Comparison of ENCODE assay signal across 23 cellular contexts in genomic region chr5:156589104-156589858, GRCh38.
DNase-seq lines count a peak whose midpoint lies in the region; ATAC-seq and TF ChIP-seq lines count a peak whose summit lies in the region.
"Had no signal": no experiment of that assay in that cellular context is flagged by ENCODE, and none has a peak within 500 bp of the region (broad histone marks: within the 10 kb centered on the region; RNA-seq: fewer than 3 reads in every experiment).

No MANE protein-coding gene starts in this region.

- ATAC-seq in Right ventricle myocardium superior (ENCODE audit: poor library complexity): no peak
- no peak for ATAC-seq in naive thymus-derived CD4-positive, alpha-beta T cell
- ATAC-seq in CD8-positive, alpha-beta T cell: no peak
- ATAC-seq in HG03469 (IDR thresholded peaks at IDR 0.05; ENCODE audit: unreplicated experiment): no peak
- ATAC-seq: HCT116 had no signal

- no peak overlapping the region for H3K27ac Mint-ChIP-seq in naive thymus-derived CD4-positive, alpha-beta T cell
- H3K27ac Mint-ChIP-seq in CD8-positive, alpha-beta T cell: no peak overlapping the region

- POLR2A ChIA-PET in naive thymus-derived CD4-positive, alpha-beta T cell (lab: Charles Lee): no interaction called here
- POLR2A ChIA-PET in CD8-positive, alpha-beta T cell (lab: Charles Lee): no interaction called here

- TF ChIP-seq CTCF in left ventricle myocardium inferior (IDR thresholded peaks at IDR 0.05; ENCODE audit: borderline replicate concordance): no peak
- TF ChIP-seq CTCF in CD8-positive, alpha-beta T cell (IDR thresholded peaks at IDR 0.05): no peak

- H3K4me3 Mint-ChIP-seq in naive thymus-derived CD4-positive, alpha-beta T cell: no peak overlapping the region
- no peak overlapping the region for H3K4me3 Mint-ChIP-seq in CD8-positive, alpha-beta T cell

- no peaks in the 10 kb centered on the region for H3K36me3 Mint-ChIP-seq in naive thymus-derived CD4-positive, alpha-beta T cell
- no peaks in the 10 kb centered on the region for H3K36me3 Mint-ChIP-seq in CD8-positive, alpha-beta T cell

- H3K4me1 ChIP-seq in left ventricle myocardium inferior: peaks cover 56% of the 10 kb centered on the region
- no peaks in the 10 kb centered on the region for H3K4me1 ChIP-seq in naive thymus-derived CD4-positive, alpha-beta T cell (ENCODE audit: control insufficient read depth in 2 of 2, insufficient read depth in 2 of 2, low read length in 2 of 2)
- no peaks in the 10 kb centered on the region for H3K4me1 ChIP-seq in CD8-positive, alpha-beta T cell (ENCODE audit: insufficient read depth, low read length)

- no peaks in the 10 kb centered on the region for H3K27me3 ChIP-seq in left ventricle myocardium inferior (ENCODE audit: low read depth)
- no peaks in the 10 kb centered on the region for H3K27me3 ChIP-seq in naive thymus-derived CD4-positive, alpha-beta T cell (ENCODE audit: control insufficient read depth in 2 of 2, insufficient read depth in 2 of 2, low read length in 2 of 2)
- H3K27me3 ChIP-seq in CD8-positive, alpha-beta T cell (ENCODE audit: insufficient read depth, low read length): no peaks in the 10 kb centered on the region
- H3K27me3 ChIP-seq: MG63 had no signal

- H3K9me3 Mint-ChIP-seq in naive thymus-derived CD4-positive, alpha-beta T cell: no peaks in the 10 kb centered on the region
- no peaks in the 10 kb centered on the region for H3K9me3 Mint-ChIP-seq in CD8-positive, alpha-beta T cell

- in situ Hi-C loops in ACHN (cut with HindIII; ENCODE audit: low pct_ligation_motif_present, low pct_unique_long_range_greater_than_20kb, low sequenced_read_pairs): no loop called here

- H3K36me3 ChIP-seq in left ventricle myocardium inferior: peaks cover 8% of the 10 kb centered on the region
- H3K36me3 ChIP-seq in naive thymus-derived CD4-positive, alpha-beta T cell (ENCODE audit: control insufficient read depth in 2 of 3, insufficient read depth in 3 of 3, low read length in 3 of 3): no peaks in the 10 kb centered on the region
- H3K36me3 ChIP-seq in CD8-positive, alpha-beta T cell (ENCODE audit: insufficient read depth, low read length): no peaks in the 10 kb centered on the region
- H3K36me3 ChIP-seq: MG63 had no signal

- DNase-seq in left ventricle myocardium inferior: no peak
- DNase-seq in Right ventricle myocardium superior: no peak
- DNase-seq in caudate nucleus (lab: John Stamatoyannopoulos, UW): no peak
- peak; percentile 7 for DNase-seq in left kidney (ENCODE audit: low read depth, low spot score)
- DNase-seq in naive thymus-derived CD4-positive, alpha-beta T cell: no peak
- DNase-seq in CD8-positive, alpha-beta T cell: no peak
- DNase-seq in ACHN: no peak
- DNase-seq: AML-193, DMS53, GDM1, GOT3, Kasumi-1, MG63, NCI-H187, NCI-H748 treated with DMSO at 0.1 percent for 48 hours, PC-9, RPMI8226, SHP77 treated with DMSO at 0.1 percent for 48 hours, SK-N-SH had no signal

- H3K9me3 ChIP-seq in left ventricle myocardium inferior (replicated peaks): no peaks in the 10 kb centered on the region
- no peaks in the 10 kb centered on the region for H3K9me3 ChIP-seq in naive thymus-derived CD4-positive, alpha-beta T cell (ENCODE audit: control insufficient read depth in 2 of 3, low read length in 3 of 3)
- no peaks in the 10 kb centered on the region for H3K9me3 ChIP-seq in CD8-positive, alpha-beta T cell (ENCODE audit: low read length)
- H3K9me3 ChIP-seq: MG63, SK-N-SH had no signal

- peak overlapping the region; percentile 30 for H3K27ac ChIP-seq in left ventricle myocardium inferior (replicated peaks)
- H3K27ac ChIP-seq in caudate nucleus (ENCODE audit: low read depth, low read length): peak overlapping the region; percentile 91
- no peak overlapping the region for H3K27ac ChIP-seq in naive thymus-derived CD4-positive, alpha-beta T cell (ENCODE audit: low read depth, low read length)
- H3K27ac ChIP-seq in CD8-positive, alpha-beta T cell (ENCODE audit: low read depth, low read length): no peak overlapping the region
- H3K27ac ChIP-seq: 22Rv1, C4-2B, PC-9 had no signal

- peaks cover 30 to 56% (median 42%) of the 10 kb centered on the region in 5 donors for H3K27me3 Mint-ChIP-seq in naive thymus-derived CD4-positive, alpha-beta T cell
- peaks cover 18% of the 10 kb centered on the region for H3K27me3 Mint-ChIP-seq in CD8-positive, alpha-beta T cell (ENCODE audit: low read depth)

- intact Hi-C loops in left ventricle myocardium inferior (cut with micrococcal nuclease) (no loop called here), Right ventricle myocardium superior (cut with DNase I) (no loop called here)
- intact Hi-C loops in naive thymus-derived CD4-positive, alpha-beta T cell (cut with micrococcal nuclease): no loop called here
- intact Hi-C loops in CD8-positive, alpha-beta T cell (cut with DNase I, micrococcal nuclease): no loop called here

- H3K4me3 ChIP-seq in left ventricle myocardium inferior: no peak overlapping the region
- no peak overlapping the region for H3K4me3 ChIP-seq in naive thymus-derived CD4-positive, alpha-beta T cell (ENCODE audit: low read length)
- no peak overlapping the region for H3K4me3 ChIP-seq in CD8-positive, alpha-beta T cell (ENCODE audit: low read depth, low read length)
- H3K4me3 ChIP-seq: MG63, PC-9 had no signal

- CTCF ChIA-PET in naive thymus-derived CD4-positive, alpha-beta T cell (lab: Charles Lee): no interaction called here
- CTCF ChIA-PET in CD8-positive, alpha-beta T cell (lab: Charles Lee): no interaction called here

- no peaks in the 10 kb centered on the region for H3K4me1 Mint-ChIP-seq in naive thymus-derived CD4-positive, alpha-beta T cell
- H3K4me1 Mint-ChIP-seq in CD8-positive, alpha-beta T cell (ENCODE audit: low read depth): no peaks in the 10 kb centered on the region

Comparison
In these comparisons a context has a peak if more than half of its experiments do, and no peak if none do; other contexts are left out.
1. H3K27ac ChIP-seq: peak in left ventricle myocardium inferior (single experiment) and caudate nucleus (single experiment); none in naive thymus-derived CD4-positive, alpha-beta T cell (single experiment) and CD8-positive, alpha-beta T cell (single experiment).